In the genomic region with DNA sequence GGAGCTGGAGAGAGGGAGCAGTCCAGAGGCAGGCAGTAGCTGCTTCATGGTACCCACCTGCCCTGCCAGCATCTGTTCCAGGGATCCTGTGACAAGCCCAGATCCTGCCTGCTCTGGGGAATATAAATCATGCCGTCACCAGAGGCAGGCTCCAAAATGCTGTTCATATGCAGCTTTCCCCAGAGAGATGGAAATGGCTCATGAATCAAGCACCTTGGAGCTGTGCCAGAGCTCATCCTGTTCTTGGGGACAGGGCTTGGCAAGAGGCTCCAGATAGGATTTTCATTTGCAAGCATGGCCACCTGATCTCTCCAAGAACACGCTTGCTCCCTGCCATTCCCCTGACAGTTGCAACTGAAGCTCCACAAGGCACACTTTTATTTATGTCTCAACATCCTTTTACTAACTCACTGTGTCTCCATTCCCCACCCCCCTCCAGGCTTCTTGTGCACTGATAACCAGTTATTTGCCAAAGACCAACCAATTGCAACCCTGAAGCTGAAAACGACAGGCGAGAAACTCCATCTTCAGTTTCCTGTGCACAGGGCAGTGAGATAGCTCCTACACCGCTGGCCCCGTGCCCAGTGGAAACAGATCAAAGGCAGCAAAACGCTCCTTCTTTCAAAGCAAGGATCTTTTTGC, we compare ENCODE assay signal across 8 cellular contexts.
A peak's percentile ranks its signal among the peaks of the same experiment; 100 is the strongest.
DNase-seq lines count a peak whose midpoint lies in the region; ATAC-seq lines count a peak whose summit lies in the region.

No MANE protein-coding gene starts in this region.

- 19 to 24% methylated on average over 7 of the region's 7 CpGs for WGBS in aorta, 2 donors

- H3K36me3 ChIP-seq in aorta (ENCODE audit: control insufficient read depth in 1 of 2, insufficient read depth in 2 of 2, low read length in 1 of 2), result no peaks in the 10 kb centered on the region

- H3K27me3 ChIP-seq in aorta (ENCODE audit: control insufficient read depth in 1 of 2, insufficient read depth in 2 of 2, low read length in 1 of 2), result no peaks in the 10 kb centered on the region

- no peaks in the 10 kb centered on the region for H3K36me3 Mint-ChIP-seq in stimulated activated naive B cell treated with anti-CD40 and anti-IgM and Interleukin-4, amounts not matched to agents 10 μg/mL and 1 μg/mL and 100 μg/mL, for 72 hours

- H3K27me3 Mint-ChIP-seq in stimulated activated naive B cell treated with anti-CD40 and anti-IgM and Interleukin-4, amounts not matched to agents 10 μg/mL and 1 μg/mL and 100 μg/mL, for 72 hours, result peaks cover 17 to 22% of the 10 kb centered on the region in 2 donors

- peaks cover 0 to 6% of the 10 kb centered on the region in 2 donors for H3K4me1 ChIP-seq in aorta (ENCODE audit: control insufficient read depth in 1 of 2, insufficient read depth in 2 of 2, low read length in 2 of 2)

- no peak overlapping the region for H3K27ac Mint-ChIP-seq in stimulated activated naive B cell treated with anti-CD40 and anti-IgM and Interleukin-4, amounts not matched to agents 10 μg/mL and 1 μg/mL and 100 μg/mL, for 72 hours

- no peak overlapping the region for H3K4me3 ChIP-seq in aorta (ENCODE audit: low read length in 2 of 2)

- no peaks in the 10 kb centered on the region for H3K9me3 ChIP-seq in aorta (ENCODE audit: control insufficient read depth, low read length)

- ATAC-seq in aorta (ENCODE audit: low FRiP score), result peak; percentile 76
- no peak for ATAC-seq in GM18870 (IDR thresholded peaks at IDR 0.05; ENCODE audit: unreplicated experiment)
- ATAC-seq in stimulated activated naive B cell treated with anti-CD40 and anti-IgM and Interleukin-4, amounts not matched to agents 10 μg/mL and 1 μg/mL and 100 μg/mL, for 72 hours (replicated peaks), result no peak
- ATAC-seq in HG03095 (IDR thresholded peaks at IDR 0.05; ENCODE audit: unreplicated experiment), result no peak

- H3K9me3 Mint-ChIP-seq in stimulated activated naive B cell treated with anti-CD40 and anti-IgM and Interleukin-4, amounts not matched to agents 10 μg/mL and 1 μg/mL and 100 μg/mL, for 72 hours, result peaks cover 3% of the 10 kb centered on the region in 2 donors

- DNase-seq in DMS153 treated with DMSO at 0.1 percent for 48 hours (lab: John Stamatoyannopoulos, UW; ENCODE audit: unreplicated experiment), result peak; percentile 97
- peak; percentile 78 for DNase-seq in NCI-H2107 (lab: John Stamatoyannopoulos, UW)
- peak in 27 of 61 donors; percentile 8 to 70 (median 21) for DNase-seq in caudate nucleus (lab: John Stamatoyannopoulos, UW)
- DNase-seq in lung microvascular endothelial cell (ENCODE audit: low read depth in 2 of 2), result peak; percentile 93 to 95
- peak in 1 of 2 donors; percentile 78 for DNase-seq in aorta
- DNase-seq in stimulated activated naive B cell treated with anti-CD40 and anti-IgM and Interleukin-4, amounts not matched to agents 10 μg/mL and 1 μg/mL and 100 μg/mL, for 72 hours, result no peak

- intact Hi-C loops in aorta (cut with DNase I), result no loop called here

- no peaks in the 10 kb centered on the region for H3K4me1 Mint-ChIP-seq in stimulated activated naive B cell treated with anti-CD40 and anti-IgM and Interleukin-4, amounts not matched to agents 10 μg/mL and 1 μg/mL and 100 μg/mL, for 72 hours

- no peak overlapping the region for H3K4me3 Mint-ChIP-seq in stimulated activated naive B cell treated with anti-CD40 and anti-IgM and Interleukin-4, amounts not matched to agents 10 μg/mL and 1 μg/mL and 100 μg/mL, for 72 hours

- peak overlapping the region; percentile 58 for H3K27ac ChIP-seq in caudate nucleus (ENCODE audit: low read depth, low read length)
- no peak overlapping the region for H3K27ac ChIP-seq in aorta (ENCODE audit: low read depth in 1 of 2, low read length in 2 of 2)
